8 cellular contexts compared by ENCODE assay signal in genomic region chr2:10911291-10912075, GRCh38. TPM values are rescaled to one million over a fixed set of nuclear protein-coding genes. Genes with fewer than 3 reads are reported as not detected.
A peak's percentile ranks its signal among the peaks of the same experiment; 100 is the strongest.
DNase-seq lines count a peak whose midpoint lies in the region; ATAC-seq, FAIRE-seq and TF ChIP-seq lines count a peak whose summit lies in the region.

Gene KCNF1 (plus strand): TSS chr2:10911934. CDS start chr2:10912427, 493 bp downstream.

- no peak within 1 kb of the TSS for H2AFZ ChIP-seq in neural progenitor cell (replicated peaks)

- H4K20me1 ChIP-seq in neural progenitor cell (ENCODE audit: low read depth), result peaks cover 31% of the 10 kb centered on the region

- peak within 1 kb of the TSS; percentile 83 for H3K4me3 Mint-ChIP-seq in neural progenitor cell

- no peak for ATAC-seq in HG03565 (IDR thresholded peaks at IDR 0.05; ENCODE audit: unreplicated experiment)

- no peak for TF ChIP-seq POLR2A in H54 (IDR thresholded peaks at IDR 0.05; ENCODE audit: low read depth, low read length)
- no peak for TF ChIP-seq POLR2A in GM12891 (IDR thresholded peaks at IDR 0.05; ENCODE audit: low read depth, low read length)

- no peaks in the 10 kb centered on the region for H3K79me2 ChIP-seq in neural progenitor cell (ENCODE audit: low read depth)

- no peak for FAIRE-seq in H54 (lab: Jason Lieb, UNC)
- no peak for FAIRE-seq in GM12891 (lab: Jason Lieb, UNC)

- H3K27ac ChIP-seq in neural progenitor cell, result no peak within 1 kb of the TSS

- peak within 1 kb of the TSS; percentile 86 for H3K4me2 ChIP-seq in neural progenitor cell

- no peaks in the 10 kb centered on the region for H3K9me3 ChIP-seq in neural progenitor cell (ENCODE audit: low read depth)

- peaks cover 37% of the 10 kb centered on the region for H3K4me1 Mint-ChIP-seq in neural progenitor cell

- peak within 1 kb of the TSS; percentile 18 for H3K27ac Mint-ChIP-seq in neural progenitor cell

- peaks cover 12% of the 10 kb centered on the region for H3F3A ChIP-seq in neural progenitor cell (ENCODE audit: low read depth)

- H3K36me3 Mint-ChIP-seq in neural progenitor cell, result peaks cover 5% of the 10 kb centered on the region

- TF ChIP-seq CTCF in AG09309 (IDR thresholded peaks at IDR 0.05; ENCODE audit: control insufficient read depth, insufficient read depth, low read depth, low read length, missing control alignments), result peak; percentile 22
- peak; percentile 23 for TF ChIP-seq CTCF in fibroblast of the aortic adventitia (IDR thresholded peaks at IDR 0.05; ENCODE audit: insufficient read depth, low read length)
- TF ChIP-seq CTCF in neural progenitor cell (IDR thresholded peaks at IDR 0.05), result peak; percentile 46

- peaks cover 9% of the 10 kb centered on the region for H3K9me3 Mint-ChIP-seq in neural progenitor cell

- H3K9ac ChIP-seq in neural progenitor cell, result no peak within 1 kb of the TSS

- DNase-seq in AG09309 (ENCODE audit: low read depth) (no peak), HuH-7.5 (ENCODE audit: low spot score) (peak; percentile 50), SHP77 treated with DMSO at 0.1 percent for 48 hours (lab: John Stamatoyannopoulos, UW) (peak; percentile 69), fibroblast of the aortic adventitia (ENCODE audit: low read depth) (peak; percentile 50), neural progenitor cell (ENCODE audit: low spot score) (peak; percentile 96), H54 (ENCODE audit: insufficient read length, low spot score) (no peak), GM12891 (ENCODE audit: insufficient read length, low spot score) (no peak)

- peaks cover 3% of the 10 kb centered on the region for H3K4me1 ChIP-seq in neural progenitor cell

- peaks cover 51% of the 10 kb centered on the region for H3K27me3 Mint-ChIP-seq in neural progenitor cell (ENCODE audit: insufficient read depth, low read depth)

- H3K36me3 ChIP-seq in neural progenitor cell, result no peaks in the 10 kb centered on the region

- no peak within 1 kb of the TSS for H3K4me3 ChIP-seq in AG09309 (ENCODE audit: control insufficient read depth, low read depth, low read length)
- peak within 1 kb of the TSS; percentile 31 for H3K4me3 ChIP-seq in fibroblast of the aortic adventitia (ENCODE audit: low read depth, low read length)
- H3K4me3 ChIP-seq in neural progenitor cell, result peak within 1 kb of the TSS; percentile 43

- H3K27me3 ChIP-seq in neural progenitor cell, result peaks cover 91% of the 10 kb centered on the region

TF ChIP-seq in GM12891, 5 proteins besides CTCF, POLR2A, EP300 and RAD21:
- TF ChIP-seq POLR2AphosphoS5 (IDR thresholded peaks at IDR 0.05; ENCODE audit: low read depth, low read length) (no peak), PAX5 (IDR thresholded peaks at IDR 0.05; ENCODE audit: insufficient read depth, low read length, severe bottlenecking) (no peak), TAF1 (IDR thresholded peaks at IDR 0.05; ENCODE audit: low read depth, low read length) (no peak), POU2F2 (IDR thresholded peaks at IDR 0.05; ENCODE audit: low read depth, low read length) (no peak), SPI1 (IDR thresholded peaks at IDR 0.05; ENCODE audit: low read depth, low read length) (no peak)
TF ChIP-seq in GM12891: peak in this region for 0.

RNA-seq across cellular contexts. Expression of gene KCNF1, which starts in this region (rescaled TPM):
- total RNA-seq in fibroblast of the aortic adventitia (ENCODE audit: low replicate concordance), result not detected in 2 replicates
- 0.15 TPM in 1 of 2 replicates, not detected in the other for total RNA-seq in neural progenitor cell (ENCODE audit: low replicate concordance)
- not detected for polyA plus RNA-seq in GM12891 (2012; ENCODE audit: low read depth, missing spikeins)

Comparison
In these comparisons a context has a peak if more than half of its experiments do, and no peak if none do; other contexts are left out.
1. Peak in DNase-seq and H3K4me3 ChIP-seq in fibroblast of the aortic adventitia; RNA of the gene not detected or under 1 TPM.
2. Peak in DNase-seq, H3K4me3 ChIP-seq and H3K4me2 ChIP-seq in neural progenitor cell; RNA of the gene not detected or under 1 TPM.
3. DNase-seq: peak in HuH-7.5 (single experiment) and SHP77 treated with DMSO at 0.1 percent for 48 hours (single experiment); none in AG09309 (single experiment), H54 (single experiment) and GM12891 (single experiment).
4. Peak in every context shown above with its lines, with median percentiles within 50 percentile points of each other: CTCF ChIP-seq.